ENCODE assay signal across 8 cellular contexts in genomic region chr12:111330800-111331752, GRCh38. TPM values are rescaled to one million over a fixed set of nuclear protein-coding genes. Genes with fewer than 3 reads are reported as not detected.
DNase-seq lines count a peak whose midpoint lies in the region; ATAC-seq, FAIRE-seq and TF ChIP-seq lines count a peak whose summit lies in the region.

No MANE protein-coding gene starts in this region.

- H2BK120ac ChIP-seq in mesendoderm (ENCODE audit: low read depth, low read length): no peak overlapping the region

- H3K4me3 ChIP-seq in BJ (ENCODE audit: low read depth, low read length): no peak overlapping the region
- no peak overlapping the region for H3K4me3 ChIP-seq in choroid plexus epithelial cell (ENCODE audit: low read depth, low read length)
- no peak overlapping the region for H3K4me3 ChIP-seq in mesendoderm (ENCODE audit: low read length)

- TF ChIP-seq CTCF in BJ (IDR thresholded peaks at IDR 0.05; ENCODE audit: insufficient read depth, low read depth, low read length) (peak; percentile 60), choroid plexus epithelial cell (conservative IDR thresholded peaks at IDR 0.05; ENCODE audit: low read depth, low read length) (peak; percentile 64)

- H3K9ac ChIP-seq in mesendoderm (ENCODE audit: low read length): no peak overlapping the region

- no peak overlapping the region for H2AK5ac ChIP-seq in mesendoderm (ENCODE audit: low read length)

- FAIRE-seq in GM19239 (lab: Jason Lieb, UNC): peak; percentile 39

- DNase-seq in BJ (ENCODE audit: low read depth): peak; percentile 7
- no peak for DNase-seq in GM19239 (ENCODE audit: insufficient read length, low spot score)
- DNase-seq in NOMO-1 treated with DMSO at 0.1 percent for 48 hours (lab: John Stamatoyannopoulos, UW; ENCODE audit: unreplicated experiment): peak; percentile 57
- peak; percentile 76 for DNase-seq in choroid plexus epithelial cell (ENCODE audit: low read depth)
- peak; percentile 79 for DNase-seq in mesendoderm
- DNase-seq in DMS79 treated with DMSO at 0.1 percent for 48 hours (lab: John Stamatoyannopoulos, UW): no peak
- DNase-seq in activated effector memory CD4-positive, alpha-beta T cell treated with Interleukin-2 at 50 U/mL for 16 hours: no peak

- H3K4ac ChIP-seq in mesendoderm (ENCODE audit: low read depth, low read length): no peak overlapping the region

- no peak overlapping the region for H3K4me2 ChIP-seq in mesendoderm (ENCODE audit: low read length)

- no peak for ATAC-seq in GM21515 (IDR thresholded peaks at IDR 0.05; ENCODE audit: unreplicated experiment)

- no CpG with 5 or more reads among the region's 8 CpGs for WGBS in mesendoderm (ENCODE audit: extremely low coverage, insufficient coverage, low lambda C conversion rate)

- peaks cover 2% of the 10 kb centered on the region; the same call in 1 of the 2 replicates for H3K27me3 ChIP-seq in BJ (ENCODE audit: control insufficient read depth, insufficient read depth, low read length)
- H3K27me3 ChIP-seq in mesendoderm (ENCODE audit: insufficient read depth, low read length, poor library complexity): no peaks in the 10 kb centered on the region

- no peak overlapping the region for H2BK5ac ChIP-seq in mesendoderm (ENCODE audit: low read length)

- no peak overlapping the region for H3K56ac ChIP-seq in mesendoderm (ENCODE audit: low read length)

- H3K36me3 ChIP-seq in BJ (ENCODE audit: control insufficient read depth, insufficient read depth, low read length) (no peaks in the 10 kb centered on the region), mesendoderm (ENCODE audit: control insufficient read depth, insufficient read depth, low read length) (no peaks in the 10 kb centered on the region)

- no peak overlapping the region for H3K18ac ChIP-seq in mesendoderm (ENCODE audit: low read length)

- no peak overlapping the region for H2BK15ac ChIP-seq in mesendoderm (replicated peaks; ENCODE audit: low read depth)

- H3K79me2 ChIP-seq in mesendoderm (ENCODE audit: control insufficient read depth, insufficient read depth, low read length): no peaks in the 10 kb centered on the region

- H3K23ac ChIP-seq in mesendoderm (ENCODE audit: low read length): no peak overlapping the region

- H3K79me1 ChIP-seq in mesendoderm (ENCODE audit: low read length): no peaks in the 10 kb centered on the region

- no peak overlapping the region for H4K8ac ChIP-seq in mesendoderm (ENCODE audit: low read depth, low read length)

- no peaks in the 10 kb centered on the region for H3K4me1 ChIP-seq in mesendoderm (ENCODE audit: control insufficient read depth, low read depth, low read length)

- POLR2A ChIA-PET in BJ (lab: Charles Lee): no interaction called here

- CTCF ChIA-PET in BJ (lab: Yijun Ruan, JAX): interaction anchor here (0.7 to 1.6 kb wide), 17 partner anchors 9 to 342 kb away, joined by 3 to 9 read pairs (median 3); no protein-coding TSS in a partner anchor

- no peak overlapping the region for H3K27ac ChIP-seq in mesendoderm (ENCODE audit: low read depth, low read length)

- H4K5ac ChIP-seq in mesendoderm (ENCODE audit: low read length): no peak overlapping the region

RNA-seq across cellular contexts. Expression of gene PHETA1, which starts 37.8 kb away (rescaled TPM):
- polyA plus RNA-seq in BJ (2011; rRNA removed): 2.6 and 5.3 TPM in 2 replicates
- polyA minus RNA-seq in BJ (2011; rRNA and poly(A)+ RNA removed): 2.1 and 2.2 TPM in 2 replicates
- 4.4 TPM for polyA plus RNA-seq in mesendoderm (2013, experiment 1 of 2)
- 4.3 TPM for polyA plus RNA-seq in mesendoderm (2013, experiment 2 of 2)

Comparison
In these comparisons a context has a peak if more than half of its experiments do, and no peak if none do; other contexts are left out.
1. DNase-seq: peak in BJ (single experiment), NOMO-1 treated with DMSO at 0.1 percent for 48 hours (single experiment), choroid plexus epithelial cell (single experiment) and mesendoderm (single experiment); none in GM19239 (single experiment), DMS79 treated with DMSO at 0.1 percent for 48 hours (single experiment) and activated effector memory CD4-positive, alpha-beta T cell treated with Interleukin-2 at 50 U/mL for 16 hours (single experiment).